In the genomic region with DNA sequence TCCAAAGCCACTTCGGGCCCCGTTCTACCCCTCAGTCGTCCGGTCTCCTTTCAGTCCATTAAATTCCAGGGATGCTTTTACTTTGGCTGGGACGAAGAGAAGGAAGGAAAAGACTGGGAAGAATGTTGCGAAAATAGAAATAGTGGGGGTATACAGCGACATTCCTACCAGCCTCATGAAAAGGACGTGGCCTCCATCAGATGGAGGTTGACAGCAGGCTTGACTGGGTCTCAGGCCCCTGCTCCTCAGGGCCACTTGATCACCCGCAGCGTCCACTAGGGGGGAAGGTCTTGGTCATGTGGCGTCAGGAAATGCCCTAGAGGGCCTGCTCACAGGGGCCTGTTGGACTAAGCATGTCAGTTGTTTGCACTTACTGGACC, we compare ENCODE assay signal across 8 cellular contexts. TPM values are rescaled to one million over a fixed set of nuclear protein-coding genes. Genes with fewer than 3 reads are reported as not detected.
DNase-seq lines count a peak whose midpoint lies in the region; TF ChIP-seq lines count a peak whose summit lies in the region.

No MANE protein-coding gene starts in this region.

- H3K9me3 ChIP-seq in HAP-1 (no peaks in the 10 kb centered on the region), ectodermal cell (ENCODE audit: control insufficient read depth, low read length) (no peaks in the 10 kb centered on the region), liver (ENCODE audit: control insufficient read depth in 4 of 4, low read length in 3 of 4) (no peaks in the 10 kb centered on the region), stomach (no peaks in the 10 kb centered on the region)

- in situ Hi-C loops in HAP-1 (cut with MboI; ENCODE audit: low sequenced_read_pairs), result no loop called here

- peaks cover 8% of the 10 kb centered on the region for H3K27me3 Mint-ChIP-seq in activated CD4-positive, alpha-beta T cell treated with anti-CD3 and anti-CD28 coated beads, Interleukin-2, amount 10 ng/mL, durations not matched to agents 7 days and 5 days

- H3K36me3 Mint-ChIP-seq in activated CD4-positive, alpha-beta T cell treated with anti-CD3 and anti-CD28 coated beads, Interleukin-2, amount 10 ng/mL, durations not matched to agents 7 days and 5 days (ENCODE audit: low read depth), result no peaks in the 10 kb centered on the region

- DNase-seq in activated CD4-positive, alpha-beta T cell treated with anti-CD3 and anti-CD28 coated beads, Interleukin-2, amount 10 ng/mL, durations not matched to agents 7 days and 5 days, result no peak
- no peak for DNase-seq in activated CD4-positive, alpha-beta T cell treated with anti-CD3 and anti-CD28 coated beads for 1 hour
- DNase-seq in HAP-1 (ENCODE audit: low spot score in 2 of 2), result peak; percentile 59 to 85
- no peak for DNase-seq in LNCaP clone FGC (ENCODE audit: low read depth)
- peak; percentile 72 for DNase-seq in SW480 (ENCODE audit: low spot score)
- DNase-seq in stomach, result peak; percentile 51

- H3K4me1 Mint-ChIP-seq in activated CD4-positive, alpha-beta T cell treated with anti-CD3 and anti-CD28 coated beads, Interleukin-2, amount 10 ng/mL, durations not matched to agents 7 days and 5 days, result peaks cover 4% of the 10 kb centered on the region

- POLR2A ChIA-PET in activated CD4-positive, alpha-beta T cell treated with anti-CD3 and anti-CD28 coated beads, Interleukin-2, amount 10 ng/mL, durations not matched to agents 7 days and 5 days (lab: Charles Lee), result no interaction called here

- H3K9me3 Mint-ChIP-seq in activated CD4-positive, alpha-beta T cell treated with anti-CD3 and anti-CD28 coated beads, Interleukin-2, amount 10 ng/mL, durations not matched to agents 7 days and 5 days, result no peaks in the 10 kb centered on the region

- H3K27me3 ChIP-seq in HAP-1 (ENCODE audit: low read depth), result no peaks in the 10 kb centered on the region
- H3K27me3 ChIP-seq in ectodermal cell (ENCODE audit: control insufficient read depth, insufficient read depth, low read length, poor library complexity, severe bottlenecking), result no peaks in the 10 kb centered on the region
- H3K27me3 ChIP-seq in liver (ENCODE audit: control insufficient read depth in 4 of 4, insufficient read depth in 4 of 4, low read length in 3 of 4), result no peaks in the 10 kb centered on the region
- H3K27me3 ChIP-seq in stomach, result no peaks in the 10 kb centered on the region

- intact Hi-C loops in stomach (cut with DNase I; ENCODE audit: low total_unique reads), result no loop called here

- WGBS in ectodermal cell, 2 experiments, result 1 to 2% methylated on average over 9 to 11 of the region's 11 CpGs
- WGBS in liver, result 15% methylated on average over 11 of the region's 11 CpGs
- 3 to 6% (median 4%) methylated on average over 11 of the region's 11 CpGs for WGBS in stomach, 5 donors

- TF ChIP-seq RAD21 in liver (IDR thresholded peaks at IDR 0.05), result peak; percentile 37 to 67

- peak overlapping the region; percentile 48 to 82 for H3K9ac ChIP-seq in liver (ENCODE audit: low read depth in 1 of 2, low read length in 2 of 2)

- no peaks in the 10 kb centered on the region for H3K36me3 ChIP-seq in HAP-1 (replicated peaks)
- H3K36me3 ChIP-seq in ectodermal cell (ENCODE audit: control insufficient read depth, insufficient read depth, low read length), result no peaks in the 10 kb centered on the region
- no peaks in the 10 kb centered on the region for H3K36me3 ChIP-seq in liver (ENCODE audit: control insufficient read depth in 4 of 4, insufficient read depth in 3 of 4, low read depth in 1 of 4, low read length in 3 of 4)
- H3K36me3 ChIP-seq in stomach, result no peaks in the 10 kb centered on the region

- no peak for TF ChIP-seq POLR2A in stomach (IDR thresholded peaks at IDR 0.05)

- peaks cover 18% of the 10 kb centered on the region for H3K4me1 ChIP-seq in HAP-1
- H3K4me1 ChIP-seq in ectodermal cell (ENCODE audit: control insufficient read depth, insufficient read depth, low read length), result peaks cover 17% of the 10 kb centered on the region
- peaks cover 3 to 32% (median 19%) of the 10 kb centered on the region in 4 donors for H3K4me1 ChIP-seq in liver (ENCODE audit: control insufficient read depth in 4 of 4, insufficient read depth in 4 of 4, low read length in 3 of 4)
- peaks cover 12 to 42% (median 31%) of the 10 kb centered on the region in 4 donors for H3K4me1 ChIP-seq in stomach

- no peak for TF ChIP-seq CTCF in LNCaP clone FGC (IDR thresholded peaks at IDR 0.05; ENCODE audit: control insufficient read depth, extremely low read depth, insufficient read depth)
- TF ChIP-seq CTCF in liver (IDR thresholded peaks at IDR 0.05; ENCODE audit: low read depth, low read length, missing input control), result peak; percentile 35
- TF ChIP-seq CTCF in stomach (IDR thresholded peaks at IDR 0.05), result peak in 5 of 7 experiments; percentile 32 to 53 (median 46)

- H3K4me3 ChIP-seq in HAP-1, result peak overlapping the region; percentile 67
- peak overlapping the region; percentile 66 for H3K4me3 ChIP-seq in LNCaP clone FGC (ENCODE audit: low read depth, low read length)
- H3K4me3 ChIP-seq in ectodermal cell (ENCODE audit: insufficient read depth, low read depth, low read length), result peak overlapping the region; percentile 85
- H3K4me3 ChIP-seq in liver (ENCODE audit: low read depth in 1 of 3, low read length in 3 of 3), result peak overlapping the region; percentile 44 to 78 (median 70)
- peak overlapping the region; percentile 77 to 90 (median 86) for H3K4me3 ChIP-seq in stomach

- peak overlapping the region; percentile 89 for H3K4me3 Mint-ChIP-seq in activated CD4-positive, alpha-beta T cell treated with anti-CD3 and anti-CD28 coated beads, Interleukin-2, amount 10 ng/mL, durations not matched to agents 7 days and 5 days

- CTCF ChIA-PET in activated CD4-positive, alpha-beta T cell treated with anti-CD3 and anti-CD28 coated beads, Interleukin-2, amount 10 ng/mL, durations not matched to agents 7 days and 5 days (lab: Charles Lee), result no interaction called here

- H3K27ac Mint-ChIP-seq in activated CD4-positive, alpha-beta T cell treated with anti-CD3 and anti-CD28 coated beads, Interleukin-2, amount 10 ng/mL, durations not matched to agents 7 days and 5 days, result peak overlapping the region; percentile 88

- H3K27ac ChIP-seq in ectodermal cell (ENCODE audit: insufficient read depth, low read depth, low read length, poor library complexity, severe bottlenecking) (peak overlapping the region; percentile 97), liver (ENCODE audit: low read depth in 1 of 2, low read length in 2 of 2) (peak overlapping the region; percentile 30 to 82), stomach (peak overlapping the region; percentile 95 to 98 (median 96))

- no peak for TF ChIP-seq EP300 in stomach (IDR thresholded peaks at IDR 0.05)

TF ChIP-seq in liver, 16 proteins besides CTCF, POLR2A, EP300 and RAD21 (continues in another document):
- TF ChIP-seq RXRA (IDR thresholded peaks at IDR 0.05) (no peak), TAF1 (conservative IDR thresholded peaks at IDR 0.05) (no peak), FOXA2 (IDR thresholded peaks at IDR 0.05) (no peak), GABPA (IDR thresholded peaks at IDR 0.05 in 1 of 2, conservative IDR thresholded peaks at IDR 0.05 in 1 of 2) (no peak), NR2F2 (IDR thresholded peaks at IDR 0.05) (no peak), HNF4G (IDR thresholded peaks at IDR 0.05) (no peak), JUND (IDR thresholded peaks at IDR 0.05) (no peak), EGR1 (IDR thresholded peaks at IDR 0.05; ENCODE audit: low read depth in 2 of 2) (no peak), FOXA1 (IDR thresholded peaks at IDR 0.05) (no peak), SP1 (IDR thresholded peaks at IDR 0.05) (no peak), YY1 (IDR thresholded peaks at IDR 0.05) (peak; percentile 30)
- TF ChIP-seq, protein P1, sequence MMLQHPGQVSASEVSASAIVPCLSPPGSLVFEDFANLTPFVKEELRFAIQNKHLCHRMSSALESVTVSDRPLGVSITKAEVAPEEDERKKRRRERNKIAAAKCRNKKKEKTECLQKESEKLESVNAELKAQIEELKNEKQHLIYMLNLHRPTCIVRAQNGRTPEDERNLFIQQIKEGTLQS (IDR thresholded peaks at IDR 0.05), result no peak
- TF ChIP-seq, protein P2, sequence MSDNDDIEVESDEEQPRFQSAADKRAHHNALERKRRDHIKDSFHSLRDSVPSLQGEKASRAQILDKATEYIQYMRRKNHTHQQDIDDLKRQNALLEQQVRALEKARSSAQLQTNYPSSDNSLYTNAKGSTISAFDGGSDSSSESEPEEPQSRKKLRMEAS (IDR thresholded peaks at IDR 0.05), result no peak
- TF ChIP-seq, protein P3, sequence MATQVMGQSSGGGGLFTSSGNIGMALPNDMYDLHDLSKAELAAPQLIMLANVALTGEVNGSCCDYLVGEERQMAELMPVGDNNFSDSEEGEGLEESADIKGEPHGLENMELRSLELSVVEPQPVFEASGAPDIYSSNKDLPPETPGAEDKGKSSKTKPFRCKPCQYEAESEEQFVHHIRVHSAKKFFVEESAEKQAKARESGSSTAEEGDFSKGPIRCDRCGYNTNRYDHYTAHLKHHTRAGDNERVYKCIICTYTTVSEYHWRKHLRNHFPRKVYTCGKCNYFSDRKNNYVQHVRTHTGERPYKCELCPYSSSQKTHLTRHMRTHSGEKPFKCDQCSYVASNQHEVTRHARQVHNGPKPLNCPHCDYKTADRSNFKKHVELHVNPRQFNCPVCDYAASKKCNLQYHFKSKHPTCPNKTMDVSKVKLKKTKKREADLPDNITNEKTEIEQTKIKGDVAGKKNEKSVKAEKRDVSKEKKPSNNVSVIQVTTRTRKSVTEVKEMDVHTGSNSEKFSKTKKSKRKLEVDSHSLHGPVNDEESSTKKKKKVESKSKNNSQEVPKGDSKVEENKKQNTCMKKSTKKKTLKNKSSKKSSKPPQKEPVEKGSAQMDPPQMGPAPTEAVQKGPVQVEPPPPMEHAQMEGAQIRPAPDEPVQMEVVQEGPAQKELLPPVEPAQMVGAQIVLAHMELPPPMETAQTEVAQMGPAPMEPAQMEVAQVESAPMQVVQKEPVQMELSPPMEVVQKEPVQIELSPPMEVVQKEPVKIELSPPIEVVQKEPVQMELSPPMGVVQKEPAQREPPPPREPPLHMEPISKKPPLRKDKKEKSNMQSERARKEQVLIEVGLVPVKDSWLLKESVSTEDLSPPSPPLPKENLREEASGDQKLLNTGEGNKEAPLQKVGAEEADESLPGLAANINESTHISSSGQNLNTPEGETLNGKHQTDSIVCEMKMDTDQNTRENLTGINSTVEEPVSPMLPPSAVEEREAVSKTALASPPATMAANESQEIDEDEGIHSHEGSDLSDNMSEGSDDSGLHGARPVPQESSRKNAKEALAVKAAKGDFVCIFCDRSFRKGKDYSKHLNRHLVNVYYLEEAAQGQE (IDR thresholded peaks at IDR 0.05), result peak; percentile 10

RNA-seq across cellular contexts. Expression of a gene that starts 0.7 kb away (rescaled TPM):
- total RNA-seq in activated CD4-positive, alpha-beta T cell treated with anti-CD3 and anti-CD28 coated beads, Interleukin-2, amount 10 ng/mL, durations not matched to agents 7 days and 5 days, result under 1 TPM; 0.35 to 0.40 TPM
- polyA plus RNA-seq in ectodermal cell (2013, experiment 1 of 4), result 24.9 TPM
- polyA plus RNA-seq in ectodermal cell (2013, experiment 2 of 4), result 27.6 TPM
- polyA plus RNA-seq in ectodermal cell (2013, experiment 3 of 4), result 18.0 TPM
- polyA plus RNA-seq in ectodermal cell (2013, experiment 4 of 4), result 20.4 TPM
- total RNA-seq in liver (10 to 100 TPM in 1 of 2 donors, 1 to 10 TPM in 1; 8.9 to 16.7 TPM), stomach (10 to 100 TPM in 4 of 5 donors, 1 to 10 TPM in 1; 9.9 to 51.2 (median 26.3) TPM)
- polyA plus RNA-seq in liver (1 to 10 TPM; 2.4 to 3.1 TPM), stomach (1 to 10 TPM; 2.7 to 3.4 (median 3.4) TPM)

Comparison
In these comparisons a context has a peak if more than half of its experiments do, and no peak if none do; other contexts are left out.
1. DNase-seq: peak in HAP-1 (2 of 2), SW480 (single experiment) and stomach (single experiment); none in activated CD4-positive, alpha-beta T cell treated with anti-CD3 and anti-CD28 coated beads, Interleukin-2, amount 10 ng/mL, durations not matched to agents 7 days and 5 days (single experiment), activated CD4-positive, alpha-beta T cell treated with anti-CD3 and anti-CD28 coated beads for 1 hour (single experiment) and LNCaP clone FGC (single experiment).
2. RNA of a gene that starts 0.7 kb away (total RNA-seq): 9.9 to 51.2 TPM in stomach and 8.9 to 16.7 TPM in liver; 0.35 to 0.40 TPM in activated CD4-positive, alpha-beta T cell treated with anti-CD3 and anti-CD28 coated beads, Interleukin-2, amount 10 ng/mL, durations not matched to agents 7 days and 5 days; every median in the first group is over 4 times any median in the second.
3. Peak in every context shown above with its lines, with median percentiles within 50 percentile points of each other: H3K4me3 ChIP-seq and H3K27ac ChIP-seq.